ENCODE assay signal across 8 cellular contexts in the genomic region with DNA sequence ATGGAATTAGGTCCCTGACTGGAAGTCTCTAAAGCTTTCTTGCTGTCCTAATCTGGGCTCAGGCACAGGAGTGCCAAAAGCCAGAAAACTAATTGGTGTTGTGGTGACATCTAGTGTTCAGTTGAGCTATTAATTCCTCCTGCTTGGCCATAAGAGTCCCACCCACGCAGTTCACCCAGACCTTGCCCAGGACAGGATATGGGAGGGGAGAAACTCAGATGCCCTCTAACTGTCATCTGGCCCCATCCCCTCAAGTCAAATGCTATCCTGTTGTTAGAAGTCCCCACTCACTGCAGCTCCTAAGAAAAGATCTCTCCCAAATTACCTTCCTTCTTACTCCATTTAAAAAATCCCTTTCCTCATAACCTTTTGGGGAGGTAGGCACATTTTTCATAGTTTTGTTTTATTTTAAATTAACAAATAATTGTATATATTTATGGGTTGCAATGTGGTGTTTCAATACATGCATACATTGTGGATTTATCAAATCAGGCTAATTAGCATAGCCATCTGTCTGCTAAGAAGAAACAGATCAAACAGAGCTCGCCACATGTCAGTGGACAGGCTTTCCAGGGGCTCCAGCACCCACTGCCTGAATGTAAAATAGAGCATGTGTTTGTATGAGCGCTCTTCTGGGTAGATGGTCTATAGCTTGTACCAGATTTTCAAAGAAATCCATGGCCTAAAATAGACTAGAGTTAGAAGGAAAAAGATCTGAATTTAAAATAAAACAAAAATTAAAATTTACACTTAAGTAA.
DNase-seq lines count a peak whose midpoint lies in the region; TF ChIP-seq lines count a peak whose summit lies in the region.

No MANE protein-coding gene starts in this region.

- H3K27ac ChIP-seq in prostate gland = no peak overlapping the region

- no peak overlapping the region for H3K4me3 Mint-ChIP-seq in activated T-helper 2 cell treated with anti-CD3 and anti-CD28 coated beads, Interferon-gamma antibody, Interleukin-2, Interleukin-4, amounts not matched to agents 10 μg/mL and 5 μg/mL and 100 μg/mL, durations not matched to agents 14 hours and 24 hours and 36 hours (ENCODE audit: low read depth)

- WGBS in prostate gland = 61% methylated on average over 3 of the region's 3 CpGs

- H3K9me3 Mint-ChIP-seq in activated T-helper 2 cell treated with anti-CD3 and anti-CD28 coated beads, Interferon-gamma antibody, Interleukin-2, Interleukin-4, amounts not matched to agents 10 μg/mL and 5 μg/mL and 100 μg/mL, durations not matched to agents 14 hours and 24 hours and 36 hours = no peaks in the 10 kb centered on the region

- H3K36me3 ChIP-seq in prostate gland = no peaks in the 10 kb centered on the region

- peaks cover 38% of the 10 kb centered on the region for H3K4me1 Mint-ChIP-seq in activated T-helper 2 cell treated with anti-CD3 and anti-CD28 coated beads, Interferon-gamma antibody, Interleukin-2, Interleukin-4, amounts not matched to agents 10 μg/mL and 5 μg/mL and 100 μg/mL, durations not matched to agents 14 hours and 24 hours and 36 hours (ENCODE audit: low read depth)

- intact Hi-C loops in activated T-helper 2 cell treated with anti-CD3 and anti-CD28 coated beads, Interferon-gamma antibody, Interleukin-2, Interleukin-4, amounts not matched to agents 10 μg/mL and 5 μg/mL and 100 μg/mL, durations not matched to agents 14 hours and 24 hours and 36 hours (cut with micrococcal nuclease) = loop anchor here (1.0 to 5.0 kb wide), 3 partner anchors 20 to 210 kb away; partner anchors contain the start of gene CCDC146
- intact Hi-C loops in head of caudate nucleus (cut with DNase I) (no loop called here), prostate gland (cut with DNase I) (no loop called here)

- no peaks in the 10 kb centered on the region for H3K27me3 Mint-ChIP-seq in activated T-helper 2 cell treated with anti-CD3 and anti-CD28 coated beads, Interferon-gamma antibody, Interleukin-2, Interleukin-4, amounts not matched to agents 10 μg/mL and 5 μg/mL and 100 μg/mL, durations not matched to agents 14 hours and 24 hours and 36 hours (ENCODE audit: low read depth)

- H3K27me3 ChIP-seq in prostate gland (replicated peaks; ENCODE audit: insufficient read depth) = no peaks in the 10 kb centered on the region

- TF ChIP-seq CTCF in prostate gland (IDR thresholded peaks at IDR 0.05) = peak in 3 of 4 experiments; percentile 37 to 75 (median 73)

- no peak overlapping the region for H3K27ac Mint-ChIP-seq in activated T-helper 2 cell treated with anti-CD3 and anti-CD28 coated beads, Interferon-gamma antibody, Interleukin-2, Interleukin-4, amounts not matched to agents 10 μg/mL and 5 μg/mL and 100 μg/mL, durations not matched to agents 14 hours and 24 hours and 36 hours

- no peak overlapping the region for H3K4me3 ChIP-seq in prostate gland

- DNase-seq in activated CD4-positive, alpha-beta T cell treated with anti-CD3 and anti-CD28 coated beads for 24 hours (ENCODE audit: low read depth in 2 of 2) = peak; percentile 17 to 21
- DNase-seq in activated CD4-positive, alpha-beta T cell treated with anti-CD3 and anti-CD28 coated beads for 1 hour = no peak
- DNase-seq in H4 (ENCODE audit: low spot score) (peak; percentile 93), KG1 (lab: John Stamatoyannopoulos, UW) (peak; percentile 62), OCI-M1 (lab: John Stamatoyannopoulos, UW) (peak; percentile 94), head of caudate nucleus (peak in 39 of 42 donors; percentile 10 to 85 (median 56)), prostate gland (ENCODE audit: low spot score) (peak; percentile 62)
- peak; percentile 31 for DNase-seq in activated T-helper 2 cell treated with anti-CD3 and anti-CD28 coated beads, Interferon-gamma antibody, Interleukin-2, Interleukin-4, amounts not matched to agents 10 μg/mL and 5 μg/mL and 100 μg/mL, durations not matched to agents 14 hours and 24 hours and 36 hours (ENCODE audit: low spot score)

- no peaks in the 10 kb centered on the region for H3K9me3 ChIP-seq in prostate gland

- no peak for TF ChIP-seq POLR2A in prostate gland (IDR thresholded peaks at IDR 0.05)

- H3K36me3 Mint-ChIP-seq in activated T-helper 2 cell treated with anti-CD3 and anti-CD28 coated beads, Interferon-gamma antibody, Interleukin-2, Interleukin-4, amounts not matched to agents 10 μg/mL and 5 μg/mL and 100 μg/mL, durations not matched to agents 14 hours and 24 hours and 36 hours (ENCODE audit: low read depth) = no peaks in the 10 kb centered on the region

- H3K4me1 ChIP-seq in prostate gland (replicated peaks) = no peaks in the 10 kb centered on the region
